ENCODE assay signal across 8 cellular contexts in genomic region chr15:90004671-90005070, GRCh38. TPM values are rescaled to one million over a fixed set of nuclear protein-coding genes. Genes with fewer than 3 reads are reported as not detected.
A peak's percentile ranks its signal among the peaks of the same experiment; 100 is the strongest.
DNase-seq lines count a peak whose midpoint lies in the region; ATAC-seq, FAIRE-seq and TF ChIP-seq lines count a peak whose summit lies in the region.

No MANE protein-coding gene starts in this region.

- H3K4me3 ChIP-seq in WI38 (ENCODE audit: low read depth, low read length) (peak overlapping the region; percentile 15; the same call in 1 of the 2 replicates), skeletal muscle cell (ENCODE audit: low read depth, low read length) (no peak overlapping the region)

- ATAC-seq in GM19324 (IDR thresholded peaks at IDR 0.05; ENCODE audit: low FRiP score, unreplicated experiment) (no peak), GM19023 (IDR thresholded peaks at IDR 0.05; ENCODE audit: unreplicated experiment) (no peak)

- no peak for TF ChIP-seq CTCF in WI38 (IDR thresholded peaks at IDR 0.05; ENCODE audit: low read depth, low read length)

- FAIRE-seq in HTR-8/SVneo (lab: Jason Lieb, UNC), result no peak

- DNase-seq in HTR-8/SVneo (ENCODE audit: insufficient read length, low spot score), result peak; percentile 46
- peak; percentile 68 for DNase-seq in glomerular visceral epithelial cell (ENCODE audit: extremely low spot score)
- DNase-seq in skeletal muscle cell (ENCODE audit: low read depth), result peak; percentile 92
- DNase-seq in NCI-H2227 (lab: John Stamatoyannopoulos, UW; ENCODE audit: unreplicated experiment), result no peak
- DNase-seq in occipital lobe (lab: John Stamatoyannopoulos, UW), result no peak

RNA-seq across cellular contexts. Expression of gene ZNF710, which starts 3.5 kb away (rescaled TPM):
- total RNA-seq in occipital lobe, result 14.3 TPM

Comparison
In these comparisons a context has a peak if more than half of its experiments do, and no peak if none do; other contexts are left out.
1. DNase-seq: peak in HTR-8/SVneo (single experiment), glomerular visceral epithelial cell (single experiment) and skeletal muscle cell (single experiment); none in NCI-H2227 (single experiment) and occipital lobe (single experiment).